Comparison of ENCODE assay signal across 16 cellular contexts in the genomic region with DNA sequence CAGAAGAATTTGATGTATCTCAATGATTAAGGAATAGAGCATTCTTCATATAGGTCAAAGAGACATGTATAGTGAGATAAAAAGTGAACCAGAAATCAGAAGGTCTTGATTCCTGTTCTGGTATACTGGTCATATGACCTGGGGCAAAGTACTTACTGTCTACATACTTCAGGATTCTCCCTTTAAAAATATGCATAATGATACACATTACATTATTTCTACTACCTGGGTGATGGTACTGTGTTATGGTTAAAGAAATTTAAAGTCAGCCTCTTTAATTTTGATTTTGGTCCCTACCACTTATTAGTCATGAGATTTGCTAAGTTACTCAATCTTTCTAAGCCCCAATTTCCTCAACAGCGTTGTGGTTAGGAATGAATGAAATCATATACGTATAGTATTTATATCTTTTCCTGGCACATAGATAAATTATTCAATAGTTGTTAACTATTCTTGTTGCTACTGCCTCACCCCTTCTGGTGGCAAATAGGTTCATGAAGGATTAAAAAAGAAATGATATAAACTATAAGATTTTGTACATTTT.
"Had no signal": no experiment of that assay in that cellular context is flagged by ENCODE, and none has a peak within 500 bp of the region (broad histone marks: within the 10 kb centered on the region; RNA-seq: fewer than 3 reads in every experiment).

No MANE protein-coding gene starts in this region.

- H3K27me3 Mint-ChIP-seq: activated T-helper 17 cell treated with anti-CD3 and anti-CD28 coated beads, Interleukin-2, amount 50 U/mL, for 72 hours; naive B cell; stimulated activated memory B cell treated with anti-CD40 and anti-IgM and Interleukin-4, amounts not matched to agents 10 μg/mL and 1 μg/mL and 100 μg/mL, for 72 hours had no signal

- H2AFZ ChIP-seq: neural progenitor cell had no signal

- H3K4me1 ChIP-seq: left lung, pancreas had no signal

- H3K27ac Mint-ChIP-seq: activated T-helper 17 cell treated with anti-CD3 and anti-CD28 coated beads, Interleukin-2, amount 50 U/mL, for 72 hours; naive B cell; neural progenitor cell; stimulated activated memory B cell treated with anti-CD40 and anti-IgM and Interleukin-4, amounts not matched to agents 10 μg/mL and 1 μg/mL and 100 μg/mL, for 72 hours had no signal

- H3K4me1 Mint-ChIP-seq: activated T-helper 17 cell treated with anti-CD3 and anti-CD28 coated beads, Interleukin-2, amount 50 U/mL, for 72 hours; stimulated activated memory B cell treated with anti-CD40 and anti-IgM and Interleukin-4, amounts not matched to agents 10 μg/mL and 1 μg/mL and 100 μg/mL, for 72 hours had no signal

- H3K4me3 Mint-ChIP-seq: activated T-helper 17 cell treated with anti-CD3 and anti-CD28 coated beads, Interleukin-2, amount 50 U/mL, for 72 hours; naive B cell; neural progenitor cell; stimulated activated memory B cell treated with anti-CD40 and anti-IgM and Interleukin-4, amounts not matched to agents 10 μg/mL and 1 μg/mL and 100 μg/mL, for 72 hours had no signal

- H3K9ac ChIP-seq: neural progenitor cell had no signal

- ATAC-seq: activated CD4-positive, CD25-positive, alpha-beta regulatory T cell treated with anti-CD3 and anti-CD28 coated beads, Interleukin-2, amount 50 U/mL, for 24 hours; activated T-helper 17 cell treated with anti-CD3 and anti-CD28 coated beads, Interleukin-2, amount 50 U/mL, for 72 hours; esophagus mucosa; gastroesophageal sphincter; left lung; pancreas; stimulated activated memory B cell treated with anti-CD40 and anti-IgM and Interleukin-4, amounts not matched to agents 10 μg/mL and 1 μg/mL and 100 μg/mL, for 72 hours had no signal

- FAIRE-seq: astrocyte, colon, kidney, pancreas had no signal

- DNase-seq: activated naive CD4-positive, alpha-beta T cell treated with Interleukin-2 at 50 U/mL for 16 hours; activated T-cell treated with anti-CD3 and anti-CD28 coated beads for 4 hours; kidney; left lung; naive B cell; pancreas; sigmoid colon; stimulated activated CD4-positive, alpha-beta T cell treated with anti-CD3 and anti-CD28 coated beads, Interleukin-2, amount 100 ng/mL, for 48 hours had no signal

- H3K9me3 Mint-ChIP-seq: neural progenitor cell; stimulated activated memory B cell treated with anti-CD40 and anti-IgM and Interleukin-4, amounts not matched to agents 10 μg/mL and 1 μg/mL and 100 μg/mL, for 72 hours had no signal

- H3K36me3 Mint-ChIP-seq: neural progenitor cell had no signal

- H3K27ac ChIP-seq: gastroesophageal sphincter, left lung, neural progenitor cell, pancreas, sigmoid colon had no signal

- H3K36me3 ChIP-seq: gastroesophageal sphincter, left lung, neural progenitor cell, pancreas, sigmoid colon had no signal

- H3K27me3 ChIP-seq: gastroesophageal sphincter, left lung, neural progenitor cell, pancreas, sigmoid colon had no signal

- H3K4me3 ChIP-seq: gastroesophageal sphincter, left lung, neural progenitor cell, pancreas, sigmoid colon had no signal

- H3K9me3 ChIP-seq: gastroesophageal sphincter, left lung, pancreas, sigmoid colon had no signal
